8 cellular contexts compared by ENCODE assay signal in genomic region chr14:103624860-103625259, GRCh38. TPM values are rescaled to one million over a fixed set of nuclear protein-coding genes. Genes with fewer than 3 reads are reported as not detected.
DNase-seq lines count a peak whose midpoint lies in the region; ATAC-seq, FAIRE-seq and TF ChIP-seq lines count a peak whose summit lies in the region.

No MANE protein-coding gene starts in this region.

- TF ChIP-seq CTCF in WTC11 (IDR thresholded peaks at IDR 0.05): no peak

- ATAC-seq in T-helper 17 cell (no peak), esophagus mucosa (peak; percentile 84), HG02759 (IDR thresholded peaks at IDR 0.05; ENCODE audit: unreplicated experiment) (no peak), WTC11 (no peak)

- intact Hi-C loops in posterior vena cava (cut with DNase I): loop anchor here in 1 of 2 donors (1.0 kb wide), 1 partner anchor 11 kb away; no protein-coding TSS in a partner anchor

- CTCF ChIA-PET in WTC11 (lab: Charles Lee): interaction anchor here (1.2 kb wide), 1 partner anchor 55 kb away, joined by 3 read pairs; no protein-coding TSS in a partner anchor

- H3K4me3 Mint-ChIP-seq in T-helper 17 cell: peak overlapping the region; percentile 91
- no peak overlapping the region for H3K4me3 Mint-ChIP-seq in WTC11

- H3K27me3 Mint-ChIP-seq in T-helper 17 cell: no peaks in the 10 kb centered on the region
- H3K27me3 Mint-ChIP-seq in WTC11 (ENCODE audit: low read depth): no peaks in the 10 kb centered on the region

- FAIRE-seq in GM12892 (lab: Jason Lieb, UNC): no peak

- POLR2A ChIA-PET in WTC11 (lab: Charles Lee): interaction anchor here (0.6 kb wide), 1 partner anchor 17 kb away, joined by 3 read pairs; no protein-coding TSS in a partner anchor

- no peak for TF ChIP-seq POLR2A in GM12892 (IDR thresholded peaks at IDR 0.05; ENCODE audit: low read depth, low read length)

- H3K27ac Mint-ChIP-seq in T-helper 17 cell (peak overlapping the region; percentile 86), WTC11 (no peak overlapping the region)

- H3K36me3 Mint-ChIP-seq in T-helper 17 cell (ENCODE audit: low read depth): no peaks in the 10 kb centered on the region
- no peaks in the 10 kb centered on the region for H3K36me3 Mint-ChIP-seq in WTC11

- H3K9me3 Mint-ChIP-seq in WTC11: no peaks in the 10 kb centered on the region

- H3K9me3 ChIP-seq in T-helper 17 cell (ENCODE audit: control insufficient read depth, low read length, poor library complexity, severe bottlenecking): no peaks in the 10 kb centered on the region

- DNase-seq in HK-2 (ENCODE audit: unreplicated experiment) (peak; percentile 77), T-helper 17 cell (no peak), posterior vena cava (ENCODE audit: low spot score) (peak; percentile 94), cerebellar nuclear complex (lab: John Stamatoyannopoulos, UW) (no peak), GM12892 (ENCODE audit: insufficient read length) (no peak), WTC11 (ENCODE audit: low spot score) (no peak)

- peaks cover 10% of the 10 kb centered on the region for H3K4me1 Mint-ChIP-seq in T-helper 17 cell
- H3K4me1 Mint-ChIP-seq in WTC11: peaks cover 8% of the 10 kb centered on the region; the same call in 1 of the 2 replicates

TF ChIP-seq in WTC11, 78 proteins besides CTCF, POLR2A, EP300 and RAD21:
- TF ChIP-seq SMAD4 (CRISPR knock-in tag; IDR thresholded peaks at IDR 0.05) (no peak), GTF2I (CRISPR knock-in tag; conservative IDR thresholded peaks at IDR 0.05) (no peak)
- TF ChIP-seq, protein P1, sequence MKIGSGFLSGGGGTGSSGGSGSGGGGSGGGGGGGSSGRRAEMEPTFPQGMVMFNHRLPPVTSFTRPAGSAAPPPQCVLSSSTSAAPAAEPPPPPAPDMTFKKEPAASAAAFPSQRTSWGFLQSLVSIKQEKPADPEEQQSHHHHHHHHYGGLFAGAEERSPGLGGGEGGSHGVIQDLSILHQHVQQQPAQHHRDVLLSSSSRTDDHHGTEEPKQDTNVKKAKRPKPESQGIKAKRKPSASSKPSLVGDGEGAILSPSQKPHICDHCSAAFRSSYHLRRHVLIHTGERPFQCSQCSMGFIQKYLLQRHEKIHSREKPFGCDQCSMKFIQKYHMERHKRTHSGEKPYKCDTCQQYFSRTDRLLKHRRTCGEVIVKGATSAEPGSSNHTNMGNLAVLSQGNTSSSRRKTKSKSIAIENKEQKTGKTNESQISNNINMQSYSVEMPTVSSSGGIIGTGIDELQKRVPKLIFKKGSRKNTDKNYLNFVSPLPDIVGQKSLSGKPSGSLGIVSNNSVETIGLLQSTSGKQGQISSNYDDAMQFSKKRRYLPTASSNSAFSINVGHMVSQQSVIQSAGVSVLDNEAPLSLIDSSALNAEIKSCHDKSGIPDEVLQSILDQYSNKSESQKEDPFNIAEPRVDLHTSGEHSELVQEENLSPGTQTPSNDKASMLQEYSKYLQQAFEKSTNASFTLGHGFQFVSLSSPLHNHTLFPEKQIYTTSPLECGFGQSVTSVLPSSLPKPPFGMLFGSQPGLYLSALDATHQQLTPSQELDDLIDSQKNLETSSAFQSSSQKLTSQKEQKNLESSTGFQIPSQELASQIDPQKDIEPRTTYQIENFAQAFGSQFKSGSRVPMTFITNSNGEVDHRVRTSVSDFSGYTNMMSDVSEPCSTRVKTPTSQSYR (CRISPR knock-in tag; IDR thresholded peaks at IDR 0.05): no peak

RNA-seq across cellular contexts. Expression of gene KLC1, which starts 4.2 kb away (rescaled TPM):
- total RNA-seq in T-helper 17 cell: 100 to 1,000 TPM; 162 to 198 TPM
- 80.3 TPM for total RNA-seq in esophagus mucosa
- total RNA-seq in posterior vena cava: 100 to 1,000 TPM; 169 to 192 TPM
- polyA plus RNA-seq in GM12892 (2012; ENCODE audit: missing spikeins): 53.2 TPM
- total RNA-seq in WTC11 (2021): 134 to 171 TPM (median 147 TPM) in 3 replicates

Comparison
In these comparisons a context has a peak if more than half of its experiments do, and no peak if none do; other contexts are left out.
1. DNase-seq: peak in HK-2 (single experiment) and posterior vena cava (single experiment); none in T-helper 17 cell (0 of 3), cerebellar nuclear complex (0 of 2), GM12892 (single experiment) and WTC11 (single experiment).